8 cellular contexts compared by ENCODE assay signal in genomic region chr7:121530251-121531174, GRCh38.
DNase-seq lines count a peak whose midpoint lies in the region; ATAC-seq and TF ChIP-seq lines count a peak whose summit lies in the region.

No MANE protein-coding gene starts in this region.

- no peaks in the 10 kb centered on the region for H3K4me1 ChIP-seq in hepatocyte (ENCODE audit: insufficient read depth)
- no peaks in the 10 kb centered on the region for H3K4me1 ChIP-seq in esophagus muscularis mucosa

- H3K36me3 Mint-ChIP-seq in activated T-cell treated with anti-CD3 and anti-CD28 coated beads, Interleukin-2, amount 50 U/mL, for 72 hours (ENCODE audit: insufficient read depth in 2 of 2), result peaks cover 2 to 4% of the 10 kb centered on the region in 2 donors

- no peak for TF ChIP-seq CTCF in hepatocyte (IDR thresholded peaks at IDR 0.05; ENCODE audit: poor library complexity)
- TF ChIP-seq CTCF in esophagus muscularis mucosa (IDR thresholded peaks at IDR 0.05), result no peak

- H3K4me3 Mint-ChIP-seq in activated T-cell treated with anti-CD3 and anti-CD28 coated beads, Interleukin-2, amount 50 U/mL, for 72 hours, result peak overlapping the region; percentile 49 to 81

- TF ChIP-seq POLR2A in esophagus muscularis mucosa (IDR thresholded peaks at IDR 0.05; ENCODE audit: low read depth), result no peak

- no peaks in the 10 kb centered on the region for H3K36me3 ChIP-seq in hepatocyte (replicated peaks; ENCODE audit: insufficient read depth, low read depth)
- H3K36me3 ChIP-seq in esophagus muscularis mucosa, result no peaks in the 10 kb centered on the region

- H3K4me3 ChIP-seq in hepatocyte (no peak overlapping the region), esophagus muscularis mucosa (no peak overlapping the region)

- no peaks in the 10 kb centered on the region for H3K9me3 Mint-ChIP-seq in activated T-cell treated with anti-CD3 and anti-CD28 coated beads, Interleukin-2, amount 50 U/mL, for 72 hours

- ATAC-seq in GM21723 (IDR thresholded peaks at IDR 0.05; ENCODE audit: unreplicated experiment), result peak; percentile 99
- ATAC-seq in activated T-cell treated with anti-CD3 and anti-CD28 coated beads, Interleukin-2, amount 50 U/mL, for 72 hours (replicated peaks in 1 of 2), result peak; percentile 98 to 99

- H3K9me2 ChIP-seq in hepatocyte (replicated peaks; ENCODE audit: insufficient read depth), result no peaks in the 10 kb centered on the region

- no peaks in the 10 kb centered on the region for H3K79me2 ChIP-seq in hepatocyte

- H3K27ac ChIP-seq in hepatocyte (peak overlapping the region; percentile 33), esophagus muscularis mucosa (replicated peaks in 1 of 4) (no peak overlapping the region)

- peak overlapping the region; percentile 97 for H3K27ac Mint-ChIP-seq in activated T-cell treated with anti-CD3 and anti-CD28 coated beads, Interleukin-2, amount 50 U/mL, for 72 hours

- H4K20me1 ChIP-seq in hepatocyte (ENCODE audit: insufficient read depth, poor library complexity, severe bottlenecking), result no peaks in the 10 kb centered on the region

- H3K4me2 ChIP-seq in hepatocyte, result no peak overlapping the region

- H3K27me3 Mint-ChIP-seq in activated T-cell treated with anti-CD3 and anti-CD28 coated beads, Interleukin-2, amount 50 U/mL, for 72 hours (ENCODE audit: low read depth), result peaks cover 12% of the 10 kb centered on the region

- in situ Hi-C loops in KBM-7 (cut with MboI; ENCODE audit: low pct_unique_long_range_greater_than_20kb, low sequenced_read_pairs), result loop anchor here (25.0 kb wide), 1 partner anchor 168 kb away; no protein-coding TSS in a partner anchor

- H3K9me3 ChIP-seq in hepatocyte (ENCODE audit: low read depth) (no peaks in the 10 kb centered on the region), esophagus muscularis mucosa (no peaks in the 10 kb centered on the region)

- H2AFZ ChIP-seq in hepatocyte, result no peak overlapping the region

- DNase-seq in GM04503 (ENCODE audit: low read depth) (peak; percentile 97), KBM-7 (peak; percentile 18), hepatocyte (ENCODE audit: low spot score) (peak; percentile 37), esophagus muscularis mucosa (ENCODE audit: extremely low spot score) (no peak), NCI-H1694 (lab: John Stamatoyannopoulos, UW) (no peak)
- DNase-seq in activated T-cell treated with anti-CD3 and anti-CD28 coated beads, Interleukin-2, amount 50 U/mL, for 72 hours, result peak; percentile 72 to 77
- DNase-seq in stimulated activated CD8-positive, alpha-beta memory T cell treated with anti-CD3 and anti-CD28 coated beads, Interleukin-15, amount 100 ng/mL, for 48 hours (ENCODE audit: low read depth in 2 of 2), result peak; percentile 39 to 60

- 61% methylated on average over 4 of the region's 4 CpGs for WGBS in hepatocyte (ENCODE audit: low lambda C conversion rate, missing lambda C conversion rate)
- 55% methylated on average over 4 of the region's 4 CpGs for WGBS in esophagus muscularis mucosa

- H3K4me1 Mint-ChIP-seq in activated T-cell treated with anti-CD3 and anti-CD28 coated beads, Interleukin-2, amount 50 U/mL, for 72 hours (ENCODE audit: low read depth), result peaks cover 28% of the 10 kb centered on the region

- H3K27me3 ChIP-seq in hepatocyte (no peaks in the 10 kb centered on the region), esophagus muscularis mucosa (no peaks in the 10 kb centered on the region)

- intact Hi-C loops in esophagus muscularis mucosa (cut with DNase I), result no loop called here

- no peak for TF ChIP-seq EP300 in esophagus muscularis mucosa (IDR thresholded peaks at IDR 0.05)

Comparison
In these comparisons a context has a peak if more than half of its experiments do, and no peak if none do; other contexts are left out.
1. DNase-seq: peak in GM04503 (single experiment), KBM-7 (single experiment), activated T-cell treated with anti-CD3 and anti-CD28 coated beads, Interleukin-2, amount 50 U/mL, for 72 hours (2 of 2), hepatocyte (single experiment) and stimulated activated CD8-positive, alpha-beta memory T cell treated with anti-CD3 and anti-CD28 coated beads, Interleukin-15, amount 100 ng/mL, for 48 hours (2 of 2); none in esophagus muscularis mucosa (single experiment) and NCI-H1694 (single experiment).